Comparison of ENCODE assay signal across 9 cellular contexts in genomic region chr3:188286087-188286513, GRCh38.
DNase-seq lines count a peak whose midpoint lies in the region; ATAC-seq and TF ChIP-seq lines count a peak whose summit lies in the region.
"Had no signal": no experiment of that assay in that cellular context is flagged by ENCODE, and none has a peak within 500 bp of the region (broad histone marks: within the 10 kb centered on the region; RNA-seq: fewer than 3 reads in every experiment).

No MANE protein-coding gene starts in this region.

- H3K36me3 ChIP-seq in rectal smooth muscle tissue (ENCODE audit: control insufficient read depth, insufficient read depth, low read length): peaks cover 4% of the 10 kb centered on the region

- no peak overlapping the region for H3K9ac ChIP-seq in rectal smooth muscle tissue (ENCODE audit: low read length)

- DNase-seq in Daoy (ENCODE audit: low read depth): peak; percentile 97
- DNase-seq in fibroblast of pulmonary artery (ENCODE audit: low read depth): peak; percentile 97
- DNase-seq in activated CD4-positive, alpha-beta T cell treated with anti-CD3 and anti-CD28 coated beads for 48 hours: no peak
- no peak for DNase-seq in cerebellum (ENCODE audit: low spot score)
- DNase-seq: occipital lobe had no signal

- peaks cover 45% of the 10 kb centered on the region for H3K4me1 ChIP-seq in rectal smooth muscle tissue (ENCODE audit: control insufficient read depth, insufficient read depth, low read length)

- TF ChIP-seq CTCF in fibroblast of pulmonary artery (IDR thresholded peaks at IDR 0.05; ENCODE audit: low read length, missing control alignments): no peak

- H3K4me3 ChIP-seq in fibroblast of pulmonary artery (replicated peaks; ENCODE audit: low read depth, low read length): no peak overlapping the region
- H3K4me3 ChIP-seq in rectal smooth muscle tissue (ENCODE audit: low read length): no peak overlapping the region

- H3K27me3 ChIP-seq in rectal smooth muscle tissue (ENCODE audit: control insufficient read depth, insufficient read depth, low read length): no peaks in the 10 kb centered on the region

- ATAC-seq in SK-N-SH treated with all-trans-retinoic acid at 6 μM for 48 hours (peak; percentile 87), GM19395 (IDR thresholded peaks at IDR 0.05; ENCODE audit: unreplicated experiment) (no peak), HG03520 (IDR thresholded peaks at IDR 0.05; ENCODE audit: unreplicated experiment) (no peak)

- H3K27ac ChIP-seq in rectal smooth muscle tissue (ENCODE audit: low read depth, low read length): peak overlapping the region; percentile 55

TF ChIP-seq in SK-N-SH treated with all-trans-retinoic acid at 6 μM for 48 hours, 23 proteins besides CTCF, POLR2A, EP300 and RAD21:
- TF ChIP-seq PPARA (CRISPR knock-in tag; IDR thresholded peaks at IDR 0.05; ENCODE audit: borderline replicate concordance) (no peak), ARNTL (CRISPR knock-in tag; IDR thresholded peaks at IDR 0.05; ENCODE audit: borderline replicate concordance, low read depth) (no peak), ISL1 (CRISPR knock-in tag; IDR thresholded peaks at IDR 0.05) (peak; percentile 44), BACH2 (CRISPR knock-in tag; IDR thresholded peaks at IDR 0.05; ENCODE audit: borderline replicate concordance) (no peak), ZC3H10 (CRISPR knock-in tag; IDR thresholded peaks at IDR 0.05) (no peak), ZFP3 (CRISPR knock-in tag; IDR thresholded peaks at IDR 0.05) (peak; percentile 79), CSDC2 (CRISPR knock-in tag; IDR thresholded peaks at IDR 0.05) (0 out of 2 replicates have a peak, but pooled peaks have one; percentile 65), TOX (CRISPR knock-in tag; IDR thresholded peaks at IDR 0.05; ENCODE audit: borderline replicate concordance) (peak; percentile 46; the same call in 1 of the 2 replicates)
- TF ChIP-seq, protein P1, sequence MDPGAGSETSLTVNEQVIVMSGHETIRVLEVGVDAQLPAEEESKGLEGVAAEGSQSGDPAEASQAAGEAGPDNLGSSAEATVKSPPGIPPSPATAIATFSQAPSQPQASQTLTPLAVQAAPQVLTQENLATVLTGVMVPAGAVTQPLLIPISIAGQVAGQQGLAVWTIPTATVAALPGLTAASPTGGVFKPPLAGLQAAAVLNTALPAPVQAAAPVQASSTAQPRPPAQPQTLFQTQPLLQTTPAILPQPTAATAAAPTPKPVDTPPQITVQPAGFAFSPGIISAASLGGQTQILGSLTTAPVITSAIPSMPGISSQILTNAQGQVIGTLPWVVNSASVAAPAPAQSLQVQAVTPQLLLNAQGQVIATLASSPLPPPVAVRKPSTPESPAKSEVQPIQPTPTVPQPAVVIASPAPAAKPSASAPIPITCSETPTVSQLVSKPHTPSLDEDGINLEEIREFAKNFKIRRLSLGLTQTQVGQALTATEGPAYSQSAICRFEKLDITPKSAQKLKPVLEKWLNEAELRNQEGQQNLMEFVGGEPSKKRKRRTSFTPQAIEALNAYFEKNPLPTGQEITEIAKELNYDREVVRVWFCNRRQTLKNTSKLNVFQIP (CRISPR knock-in tag; IDR thresholded peaks at IDR 0.05; ENCODE audit: borderline replicate concordance, low read depth): no peak
- TF ChIP-seq, protein P2, sequence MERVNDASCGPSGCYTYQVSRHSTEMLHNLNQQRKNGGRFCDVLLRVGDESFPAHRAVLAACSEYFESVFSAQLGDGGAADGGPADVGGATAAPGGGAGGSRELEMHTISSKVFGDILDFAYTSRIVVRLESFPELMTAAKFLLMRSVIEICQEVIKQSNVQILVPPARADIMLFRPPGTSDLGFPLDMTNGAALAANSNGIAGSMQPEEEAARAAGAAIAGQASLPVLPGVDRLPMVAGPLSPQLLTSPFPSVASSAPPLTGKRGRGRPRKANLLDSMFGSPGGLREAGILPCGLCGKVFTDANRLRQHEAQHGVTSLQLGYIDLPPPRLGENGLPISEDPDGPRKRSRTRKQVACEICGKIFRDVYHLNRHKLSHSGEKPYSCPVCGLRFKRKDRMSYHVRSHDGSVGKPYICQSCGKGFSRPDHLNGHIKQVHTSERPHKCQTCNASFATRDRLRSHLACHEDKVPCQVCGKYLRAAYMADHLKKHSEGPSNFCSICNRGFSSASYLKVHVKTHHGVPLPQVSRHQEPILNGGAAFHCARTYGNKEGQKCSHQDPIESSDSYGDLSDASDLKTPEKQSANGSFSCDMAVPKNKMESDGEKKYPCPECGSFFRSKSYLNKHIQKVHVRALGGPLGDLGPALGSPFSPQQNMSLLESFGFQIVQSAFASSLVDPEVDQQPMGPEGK (CRISPR knock-in tag; IDR thresholded peaks at IDR 0.05; ENCODE audit: borderline replicate concordance): peak; percentile 17; the same call in 1 of the 2 replicates
- TF ChIP-seq, protein P3, sequence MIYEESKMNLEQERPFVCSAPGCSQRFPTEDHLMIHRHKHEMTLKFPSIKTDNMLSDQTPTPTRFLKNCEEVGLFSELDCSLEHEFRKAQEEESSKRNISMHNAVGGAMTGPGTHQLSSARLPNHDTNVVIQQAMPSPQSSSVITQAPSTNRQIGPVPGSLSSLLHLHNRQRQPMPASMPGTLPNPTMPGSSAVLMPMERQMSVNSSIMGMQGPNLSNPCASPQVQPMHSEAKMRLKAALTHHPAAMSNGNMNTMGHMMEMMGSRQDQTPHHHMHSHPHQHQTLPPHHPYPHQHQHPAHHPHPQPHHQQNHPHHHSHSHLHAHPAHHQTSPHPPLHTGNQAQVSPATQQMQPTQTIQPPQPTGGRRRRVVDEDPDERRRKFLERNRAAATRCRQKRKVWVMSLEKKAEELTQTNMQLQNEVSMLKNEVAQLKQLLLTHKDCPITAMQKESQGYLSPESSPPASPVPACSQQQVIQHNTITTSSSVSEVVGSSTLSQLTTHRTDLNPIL (CRISPR knock-in tag; IDR thresholded peaks at IDR 0.05; ENCODE audit: low read depth): no peak

Comparison
In these comparisons a context has a peak if more than half of its experiments do, and no peak if none do; other contexts are left out.
1. DNase-seq: peak in Daoy (single experiment) and fibroblast of pulmonary artery (single experiment); none in activated CD4-positive, alpha-beta T cell treated with anti-CD3 and anti-CD28 coated beads for 48 hours (single experiment) and cerebellum (single experiment).